13 cellular contexts compared by ENCODE assay signal in the genomic region with DNA sequence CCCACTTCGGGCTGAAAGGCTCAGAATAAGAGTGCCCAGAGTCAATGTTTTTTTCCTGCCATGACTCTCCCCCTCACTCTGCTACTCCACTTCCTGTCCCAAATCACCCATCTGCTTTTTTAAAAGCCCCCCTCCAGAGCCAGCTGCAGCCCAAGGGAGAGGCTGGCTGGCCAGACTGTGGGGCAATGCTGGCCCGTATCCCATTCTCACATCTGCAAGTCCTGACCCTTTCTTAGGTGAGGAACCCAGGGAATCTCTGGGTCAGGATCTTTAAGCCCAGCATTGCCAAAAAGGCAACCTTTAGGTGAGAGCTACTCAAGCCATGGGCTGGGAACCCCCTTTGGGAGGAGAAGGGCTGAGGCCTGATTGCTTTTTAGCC. TPM values are rescaled to one million over a fixed set of nuclear protein-coding genes. Genes with fewer than 3 reads are reported as not detected.
DNase-seq lines count a peak whose midpoint lies in the region; ATAC-seq lines count a peak whose summit lies in the region.
"Had no signal": no experiment of that assay in that cellular context is flagged by ENCODE, and none has a peak within 500 bp of the region (broad histone marks: within the 10 kb centered on the region; RNA-seq: fewer than 3 reads in every experiment).

No MANE protein-coding gene starts in this region.

- H3K27ac ChIP-seq in iPS-20b (ENCODE audit: low read length): no peak overlapping the region
- peak overlapping the region; percentile 93 for H3K27ac ChIP-seq in stomach smooth muscle (ENCODE audit: low read length)

- H3K4me1 ChIP-seq in iPS-20b (ENCODE audit: insufficient read depth, low read length): peaks cover 27% of the 10 kb centered on the region; the same call in 1 of the 2 replicates
- H3K4me1 ChIP-seq in stomach smooth muscle (ENCODE audit: control insufficient read depth, insufficient read depth, low read length): peaks cover 49% of the 10 kb centered on the region

- ATAC-seq in GM18520 (IDR thresholded peaks at IDR 0.05; ENCODE audit: unreplicated experiment) (no peak), GM18870 (IDR thresholded peaks at IDR 0.05; ENCODE audit: unreplicated experiment) (no peak)

- H3K4me3 ChIP-seq in iPS-20b (ENCODE audit: low read length) (no peak overlapping the region), stomach smooth muscle (ENCODE audit: low read length in 2 of 2) (peak overlapping the region; percentile 5 to 85)

- H3K4me1 Mint-ChIP-seq in activated T-helper 1 cell treated with anti-CD3 and anti-CD28 coated beads, Interleukin-12 subunit alpha, Interleukin-12 subunit beta, Interleukin-2, Interleukin-4 antibody, amounts not matched to agents 30 ng/mL and 10 ng/mL and 1 ng/mL, durations not matched to agents 14 hours and 24 hours and 36 hours (ENCODE audit: low read depth): peaks cover 48% of the 10 kb centered on the region

- H3K36me3 Mint-ChIP-seq in activated T-helper 1 cell treated with anti-CD3 and anti-CD28 coated beads, Interleukin-12 subunit alpha, Interleukin-12 subunit beta, Interleukin-2, Interleukin-4 antibody, amounts not matched to agents 30 ng/mL and 10 ng/mL and 1 ng/mL, durations not matched to agents 14 hours and 24 hours and 36 hours (ENCODE audit: low read depth): no peaks in the 10 kb centered on the region

- peak overlapping the region; percentile 73 for H3K4me3 Mint-ChIP-seq in activated T-helper 1 cell treated with anti-CD3 and anti-CD28 coated beads, Interleukin-12 subunit alpha, Interleukin-12 subunit beta, Interleukin-2, Interleukin-4 antibody, amounts not matched to agents 30 ng/mL and 10 ng/mL and 1 ng/mL, durations not matched to agents 14 hours and 24 hours and 36 hours

- H3K27me3 Mint-ChIP-seq in activated T-helper 1 cell treated with anti-CD3 and anti-CD28 coated beads, Interleukin-12 subunit alpha, Interleukin-12 subunit beta, Interleukin-2, Interleukin-4 antibody, amounts not matched to agents 30 ng/mL and 10 ng/mL and 1 ng/mL, durations not matched to agents 14 hours and 24 hours and 36 hours (ENCODE audit: insufficient read depth): peaks cover 29% of the 10 kb centered on the region

- H3K9me3 Mint-ChIP-seq in activated T-helper 1 cell treated with anti-CD3 and anti-CD28 coated beads, Interleukin-12 subunit alpha, Interleukin-12 subunit beta, Interleukin-2, Interleukin-4 antibody, amounts not matched to agents 30 ng/mL and 10 ng/mL and 1 ng/mL, durations not matched to agents 14 hours and 24 hours and 36 hours: no peaks in the 10 kb centered on the region

- H3K9ac ChIP-seq in iPS-20b (ENCODE audit: low read depth, low read length) (peak overlapping the region; percentile 36; the same call in 1 of the 2 replicates), stomach smooth muscle (ENCODE audit: low read length in 2 of 2) (peak overlapping the region; percentile 90 to 97)

- H3K9me3 ChIP-seq in iPS-20b (ENCODE audit: insufficient read depth, low read depth, low read length): no peaks in the 10 kb centered on the region
- H3K9me3 ChIP-seq in stomach smooth muscle (ENCODE audit: control insufficient read depth in 2 of 2, low read length in 2 of 2): no peaks in the 10 kb centered on the region

- intact Hi-C loops in activated T-helper 1 cell treated with anti-CD3 and anti-CD28 coated beads, Interleukin-12 subunit alpha, Interleukin-12 subunit beta, Interleukin-2, Interleukin-4 antibody, amounts not matched to agents 30 ng/mL and 10 ng/mL and 1 ng/mL, durations not matched to agents 14 hours and 24 hours and 36 hours (cut with micrococcal nuclease): loop anchor here (1.0 kb wide), 1 partner anchor 7 kb away; no protein-coding TSS in a partner anchor

- DNase-seq in NCI-H82 (lab: John Stamatoyannopoulos, UW): peak; percentile 31
- DNase-seq in NCI-H82 treated with DMSO at 0.1 percent for 48 hours (lab: John Stamatoyannopoulos, UW; ENCODE audit: unreplicated experiment): no peak
- DNase-seq in activated T-helper 1 cell treated with anti-CD3 and anti-CD28 coated beads, Interleukin-12 subunit alpha, Interleukin-12 subunit beta, Interleukin-2, Interleukin-4 antibody, amounts not matched to agents 30 ng/mL and 10 ng/mL and 1 ng/mL, durations not matched to agents 14 hours and 24 hours and 36 hours (ENCODE audit: low spot score): no peak
- DNase-seq in DMS114 treated with DMSO at 0.1 percent for 48 hours (lab: John Stamatoyannopoulos, UW; ENCODE audit: unreplicated experiment): no peak
- DNase-seq: 8988T, NCI-H1436, T-helper 9 cell had no signal

- H3K27ac Mint-ChIP-seq in activated T-helper 1 cell treated with anti-CD3 and anti-CD28 coated beads, Interleukin-12 subunit alpha, Interleukin-12 subunit beta, Interleukin-2, Interleukin-4 antibody, amounts not matched to agents 30 ng/mL and 10 ng/mL and 1 ng/mL, durations not matched to agents 14 hours and 24 hours and 36 hours: no peak overlapping the region

- no peaks in the 10 kb centered on the region for H3K36me3 ChIP-seq in iPS-20b (ENCODE audit: insufficient read depth, low read depth, low read length)
- H3K36me3 ChIP-seq in stomach smooth muscle (ENCODE audit: control insufficient read depth in 2 of 2, insufficient read depth in 2 of 2, low read length in 2 of 2): peaks cover 0 to 9% of the 10 kb centered on the region in 2 donors

- H3K27me3 ChIP-seq in iPS-20b (ENCODE audit: insufficient read depth, low read length): peaks cover 92% of the 10 kb centered on the region
- H3K27me3 ChIP-seq in stomach smooth muscle (ENCODE audit: control insufficient read depth in 1 of 2, insufficient read depth in 2 of 2, low read length in 2 of 2): no peaks in the 10 kb centered on the region

RNA-seq across cellular contexts. Expression of gene ITGA5, which starts 1.7 kb away (rescaled TPM):
- 31.2 and 31.6 TPM in 2 replicates for total RNA-seq in activated T-helper 1 cell treated with anti-CD3 and anti-CD28 coated beads, Interleukin-12 subunit alpha, Interleukin-12 subunit beta, Interleukin-2, Interleukin-4 antibody, amounts not matched to agents 30 ng/mL and 10 ng/mL and 1 ng/mL, durations not matched to agents 14 hours and 24 hours and 36 hours

RNA-seq across cellular contexts. Expression of gene ZNF385A, which starts 36.2 kb away (rescaled TPM):
- total RNA-seq in activated T-helper 1 cell treated with anti-CD3 and anti-CD28 coated beads, Interleukin-12 subunit alpha, Interleukin-12 subunit beta, Interleukin-2, Interleukin-4 antibody, amounts not matched to agents 30 ng/mL and 10 ng/mL and 1 ng/mL, durations not matched to agents 14 hours and 24 hours and 36 hours: 0.99 and 1.3 TPM in 2 replicates

RNA-seq across cellular contexts. Expression of gene GTSF1, which starts 52.6 kb away (rescaled TPM):
- total RNA-seq in activated T-helper 1 cell treated with anti-CD3 and anti-CD28 coated beads, Interleukin-12 subunit alpha, Interleukin-12 subunit beta, Interleukin-2, Interleukin-4 antibody, amounts not matched to agents 30 ng/mL and 10 ng/mL and 1 ng/mL, durations not matched to agents 14 hours and 24 hours and 36 hours: 3.9 and 4.4 TPM in 2 replicates
- total RNA-seq: cerebellum, lung microvascular endothelial cell had no signal

RNA-seq across cellular contexts. Expression of gene GPR84, which starts 56.5 kb away (rescaled TPM):
- 2.3 and 2.4 TPM in 2 replicates for total RNA-seq in activated T-helper 1 cell treated with anti-CD3 and anti-CD28 coated beads, Interleukin-12 subunit alpha, Interleukin-12 subunit beta, Interleukin-2, Interleukin-4 antibody, amounts not matched to agents 30 ng/mL and 10 ng/mL and 1 ng/mL, durations not matched to agents 14 hours and 24 hours and 36 hours
